In genomic region chr7:90211391-90212148, GRCh38 we compare ENCODE assay signal across 9 cellular contexts. TPM values are rescaled to one million over a fixed set of nuclear protein-coding genes. Genes with fewer than 3 reads are reported as not detected.
A peak's percentile ranks its signal among the peaks of the same experiment; 100 is the strongest.
DNase-seq lines count a peak whose midpoint lies in the region; ATAC-seq, FAIRE-seq and TF ChIP-seq lines count a peak whose summit lies in the region.
"Had no signal": no experiment of that assay in that cellular context is flagged by ENCODE, and none has a peak within 500 bp of the region (broad histone marks: within the 10 kb centered on the region; RNA-seq: fewer than 3 reads in every experiment).

STEAP2 (plus strand) TSS chr7:90211740; CDS start chr7:90225083, 13,343 bp downstream.

- H3K9me1 ChIP-seq in endothelial cell of umbilical vein (replicated peaks; ENCODE audit: control insufficient read depth, extremely low read depth, insufficient read depth, low read length): no peaks in the 10 kb centered on the region

- peak; percentile 88 for FAIRE-seq in endothelial cell of umbilical vein (lab: Jason Lieb, UNC)
- FAIRE-seq: G401.6 had no signal

- TF ChIP-seq POLR2A in endothelial cell of umbilical vein (IDR thresholded peaks at IDR 0.05; ENCODE audit: low read depth, low read length): peak; percentile 65

- TF ChIP-seq CTCF in VCaP (conservative IDR thresholded peaks at IDR 0.05): peak; percentile 81
- TF ChIP-seq CTCF in endothelial cell of umbilical vein (IDR thresholded peaks at IDR 0.05; ENCODE audit: extremely low read depth in 1 of 2, insufficient read depth in 1 of 2, low read depth in 1 of 2, low read length in 2 of 2): peak; percentile 63 to 84

- H3K27me3 Mint-ChIP-seq in activated CD4-positive, alpha-beta T cell treated with anti-CD3 and anti-CD28 coated beads, Interleukin-2, amount 10 ng/mL, durations not matched to agents 24 days and 14 days: peaks cover 25% of the 10 kb centered on the region
- H3K27me3 Mint-ChIP-seq in memory B cell: peaks cover 7% of the 10 kb centered on the region

- POLR2A ChIA-PET in endothelial cell of umbilical vein (lab: Charles Lee): interaction anchor here (0.8 to 1.6 kb wide), 4 partner anchors 33 to 57 kb away, joined by 3 to 6 read pairs (median 4); partner anchors contain the start of gene STEAP1

- dilution Hi-C loops in endothelial cell of umbilical vein (cut with MboI; ENCODE audit: extremely low pct_ligation_motif_present, low sequenced_read_pairs): no loop called here

- peak within 1 kb of the TSS; percentile 50 for H3K4me3 Mint-ChIP-seq in activated CD4-positive, alpha-beta T cell treated with anti-CD3 and anti-CD28 coated beads, Interleukin-2, amount 10 ng/mL, durations not matched to agents 24 days and 14 days
- H3K4me3 Mint-ChIP-seq in memory B cell: peak within 1 kb of the TSS; percentile 68

- no peaks in the 10 kb centered on the region for H3K9me3 Mint-ChIP-seq in activated CD4-positive, alpha-beta T cell treated with anti-CD3 and anti-CD28 coated beads, Interleukin-2, amount 10 ng/mL, durations not matched to agents 24 days and 14 days
- H3K9me3 Mint-ChIP-seq in memory B cell: peaks cover 3% of the 10 kb centered on the region

- no peaks in the 10 kb centered on the region for H4K20me1 ChIP-seq in endothelial cell of umbilical vein (replicated peaks; ENCODE audit: control insufficient read depth, extremely low read depth, insufficient read depth, low read length)

- DNase-seq in activated CD4-positive, alpha-beta T cell treated with anti-CD3 and anti-CD28 coated beads, Interleukin-2, amount 10 ng/mL, durations not matched to agents 24 days and 14 days: peak; percentile 73
- no peak for DNase-seq in activated CD4-positive, alpha-beta T cell treated with anti-CD3 and anti-CD28 coated beads for 1 hour
- DNase-seq in NCI-H1105 (lab: John Stamatoyannopoulos, UW) (peak; percentile 86), endothelial cell of umbilical vein (ENCODE audit: low read depth, low spot score) (peak; percentile 94), memory B cell (ENCODE audit: low spot score in 2 of 2) (peak; percentile 13 to 19)
- DNase-seq in stimulated activated CD8-positive, alpha-beta memory T cell treated with anti-CD3 and anti-CD28 coated beads, Interleukin-4, amount 100 ng/mL, for 48 hours: peak; percentile 54

- H3K27ac Mint-ChIP-seq in activated CD4-positive, alpha-beta T cell treated with anti-CD3 and anti-CD28 coated beads, Interleukin-2, amount 10 ng/mL, durations not matched to agents 24 days and 14 days: no peak within 1 kb of the TSS
- no peak within 1 kb of the TSS for H3K27ac Mint-ChIP-seq in memory B cell

- intact Hi-C loops in activated CD4-positive, alpha-beta T cell treated with anti-CD3 and anti-CD28 coated beads, Interleukin-2, amount 10 ng/mL, durations not matched to agents 24 days and 14 days (cut with micrococcal nuclease): loop anchor here (5.0 kb wide), 1 partner anchor 39 kb away; no protein-coding TSS in a partner anchor
- intact Hi-C loops in endothelial cell of umbilical vein (cut with micrococcal nuclease): loop anchor here (1.0 to 2.0 kb wide), 7 partner anchors 15 to 200 kb away; partner anchors contain the start of genes CFAP69 and STEAP1

- H3K4me2 ChIP-seq in endothelial cell of umbilical vein (ENCODE audit: insufficient read depth, low read length): peak within 1 kb of the TSS; percentile 89

- peaks cover 12% of the 10 kb centered on the region for H3K4me1 ChIP-seq in endothelial cell of umbilical vein (ENCODE audit: control insufficient read depth, extremely low read depth, insufficient read depth, low read length)

- no peaks in the 10 kb centered on the region for H3K9me3 ChIP-seq in endothelial cell of umbilical vein (replicated peaks; ENCODE audit: control insufficient read depth, insufficient read depth, low read length)

- H3K4me1 Mint-ChIP-seq in activated CD4-positive, alpha-beta T cell treated with anti-CD3 and anti-CD28 coated beads, Interleukin-2, amount 10 ng/mL, durations not matched to agents 24 days and 14 days: peaks cover 4% of the 10 kb centered on the region
- H3K4me1 Mint-ChIP-seq in memory B cell: peaks cover 5% of the 10 kb centered on the region

- ATAC-seq in HG02588 (IDR thresholded peaks at IDR 0.05; ENCODE audit: unreplicated experiment) (peak; percentile 88), memory B cell (ENCODE audit: low read depth) (peak; percentile 84)

- H3K27me3 ChIP-seq in endothelial cell of umbilical vein (ENCODE audit: control insufficient read depth in 2 of 2, insufficient read depth in 2 of 2, low read length in 2 of 2): no peaks in the 10 kb centered on the region

- H3K9ac ChIP-seq in endothelial cell of umbilical vein (replicated peaks; ENCODE audit: extremely low read depth, insufficient read depth, low read length): peak within 1 kb of the TSS; percentile 79

- no peaks in the 10 kb centered on the region for H3K36me3 ChIP-seq in endothelial cell of umbilical vein (ENCODE audit: control insufficient read depth in 2 of 2, extremely low read depth in 1 of 2, insufficient read depth in 2 of 2, low read length in 2 of 2)

- no TSS peak for BruUV-seq in endothelial cell of umbilical vein (replicated peaks; lab: Mats Ljungman, UMichigan)

- H3K79me2 ChIP-seq in endothelial cell of umbilical vein (ENCODE audit: control insufficient read depth, insufficient read depth, low read length): no peaks in the 10 kb centered on the region

- peak within 1 kb of the TSS; percentile 98 for H2AFZ ChIP-seq in endothelial cell of umbilical vein (ENCODE audit: low read depth, low read length)

- peak within 1 kb of the TSS; percentile 63 to 85 (median 67) for H3K4me3 ChIP-seq in endothelial cell of umbilical vein (replicated peaks in 1 of 3; ENCODE audit: insufficient read depth in 1 of 3, low read depth in 1 of 3, low read length in 3 of 3)

- H3K36me3 Mint-ChIP-seq in activated CD4-positive, alpha-beta T cell treated with anti-CD3 and anti-CD28 coated beads, Interleukin-2, amount 10 ng/mL, durations not matched to agents 24 days and 14 days (ENCODE audit: low read depth): no peaks in the 10 kb centered on the region
- H3K36me3 Mint-ChIP-seq in memory B cell: no peaks in the 10 kb centered on the region

- peak within 1 kb of the TSS; percentile 100 for H3K27ac ChIP-seq in VCaP
- peak within 1 kb of the TSS; percentile 75 for H3K27ac ChIP-seq in endothelial cell of umbilical vein (ENCODE audit: insufficient read depth, low read depth, low read length)

- CTCF ChIA-PET in endothelial cell of umbilical vein (lab: Charles Lee): interaction anchor here (0.7 to 5.0 kb wide), 35 partner anchors 12 to 710 kb away, joined by 3 to 70 read pairs (median 5); partner anchors contain the start of gene STEAP1

TF ChIP-seq in endothelial cell of umbilical vein, 7 proteins besides CTCF, POLR2A, EP300 and RAD21:
- no peak for TF ChIP-seq GATA2 (IDR thresholded peaks at IDR 0.05; ENCODE audit: insufficient read depth, insufficient read length, low read depth, low read length)
- peak; percentile 83 for TF ChIP-seq POLR2AphosphoS5 (IDR thresholded peaks at IDR 0.05; ENCODE audit: insufficient read depth, low read depth, low read length)
- TF ChIP-seq EZH2 (IDR thresholded peaks at IDR 0.05; ENCODE audit: borderline replicate concordance, low read depth, low read length, severe bottlenecking): no peak
- TF ChIP-seq FOS (IDR thresholded peaks at IDR 0.05; ENCODE audit: borderline replicate concordance, insufficient read depth, low read length): no peak
- TF ChIP-seq MYC (IDR thresholded peaks at IDR 0.05; ENCODE audit: low read depth, low read length): no peak
- no peak for TF ChIP-seq MAX (IDR thresholded peaks at IDR 0.05; ENCODE audit: insufficient read depth, insufficient read length)

RNA-seq across cellular contexts. Expression of gene STEAP2, which starts in this region (rescaled TPM):
- 0.02 TPM in 1 of 2 replicates, not detected in the other for total RNA-seq in activated CD4-positive, alpha-beta T cell treated with anti-CD3 and anti-CD28 coated beads, Interleukin-2, amount 10 ng/mL, durations not matched to agents 24 days and 14 days
- total RNA-seq in endothelial cell of umbilical vein: 4.2 and 4.6 TPM in 2 replicates
- 3.0 and 4.2 TPM in 2 replicates for polyA plus RNA-seq in endothelial cell of umbilical vein
- polyA plus RNA-seq in endothelial cell of umbilical vein (2011; cell fraction: cytosol; rRNA removed): 2.1 and 2.7 TPM in 2 replicates
- 10.8 and 11.0 TPM in 2 replicates for polyA plus RNA-seq in endothelial cell of umbilical vein (2011; cell fraction: nucleus; rRNA removed)
- polyA plus RNA-seq in endothelial cell of umbilical vein (2012): 1.3 and 2.6 TPM in 2 replicates
- 7.7 and 8.7 TPM in 2 replicates for polyA minus RNA-seq in endothelial cell of umbilical vein
- not detected for polyA minus RNA-seq in endothelial cell of umbilical vein (2011; cell fraction: cytosol; rRNA and poly(A)+ RNA removed)
- 10.9 and 12.7 TPM in 2 replicates for polyA minus RNA-seq in endothelial cell of umbilical vein (2011; cell fraction: nucleus; rRNA and poly(A)+ RNA removed)

Comparison
In these comparisons a context has a peak if more than half of its experiments do, and no peak if none do; other contexts are left out.
1. Peak in DNase-seq in activated CD4-positive, alpha-beta T cell treated with anti-CD3 and anti-CD28 coated beads, Interleukin-2, amount 10 ng/mL, durations not matched to agents 24 days and 14 days; RNA of the gene not detected or under 1 TPM.